In genomic region chr9:70297141-70297540, GRCh38 we compare ENCODE assay signal across 23 cellular contexts.
"Had no signal": no experiment of that assay in that cellular context is flagged by ENCODE, and none has a peak within 500 bp of the region (broad histone marks: within the 10 kb centered on the region; RNA-seq: fewer than 3 reads in every experiment).

No MANE protein-coding gene starts in this region.

- H3K4me3 ChIP-seq: colonic mucosa, esophagus squamous epithelium, gastrocnemius medialis, heart left ventricle, mucosa of descending colon, skin epidermis, tibial nerve, vagina had no signal

- H3K27me3 ChIP-seq: colonic mucosa, esophagus squamous epithelium, gastrocnemius medialis, heart left ventricle, tibial nerve, vagina had no signal

- DNase-seq: activated CD4-positive, alpha-beta T cell treated with anti-CD3 and anti-CD28 coated beads, Interleukin-2, amount 10 ng/mL, durations not matched to agents 24 days and 14 days; activated CD4-positive, CD25-positive, alpha-beta regulatory T cell; activated CD8-positive, alpha-beta memory T cell treated with anti-CD3 and anti-CD28 coated beads, Interleukin-2, amount 50 U/mL, for 48 hours; activated gamma-delta T cell; activated T-cell treated with anti-CD3 and anti-CD28 coated beads, Interleukin-2, amount 50 U/mL, for 72 hours; amniotic stem cell; caudate nucleus; colonic mucosa; esophagus squamous epithelium; gastrocnemius medialis; heart left ventricle; immature natural killer cell; mucosa of descending colon; naive thymus-derived CD8-positive, alpha-beta T cell; posterior cingulate gyrus; stimulated activated CD4-positive, alpha-beta T cell treated with anti-CD3 and anti-CD28 coated beads, Interleukin-4, amount 100 ng/mL, for 4 hours; stimulated activated CD8-positive, alpha-beta memory T cell treated with anti-CD3 and anti-CD28 coated beads, Interleukin-4, amount 100 ng/mL, for 48 hours; stimulated activated naive CD4-positive, alpha-beta T cell treated with Interleukin-2 at 50 U/mL for 16 hours; substantia nigra; T-helper 2 cell had no signal

- H3K27ac ChIP-seq: colonic mucosa, esophagus squamous epithelium, gastrocnemius medialis, heart left ventricle, skin epidermis, tibial nerve, vagina had no signal

- H3K9me3 ChIP-seq: colonic mucosa, gastrocnemius medialis had no signal

- H3K4me1 ChIP-seq: colonic mucosa, esophagus squamous epithelium, tibial nerve, vagina had no signal
